8 cellular contexts compared by ENCODE assay signal in the genomic region with DNA sequence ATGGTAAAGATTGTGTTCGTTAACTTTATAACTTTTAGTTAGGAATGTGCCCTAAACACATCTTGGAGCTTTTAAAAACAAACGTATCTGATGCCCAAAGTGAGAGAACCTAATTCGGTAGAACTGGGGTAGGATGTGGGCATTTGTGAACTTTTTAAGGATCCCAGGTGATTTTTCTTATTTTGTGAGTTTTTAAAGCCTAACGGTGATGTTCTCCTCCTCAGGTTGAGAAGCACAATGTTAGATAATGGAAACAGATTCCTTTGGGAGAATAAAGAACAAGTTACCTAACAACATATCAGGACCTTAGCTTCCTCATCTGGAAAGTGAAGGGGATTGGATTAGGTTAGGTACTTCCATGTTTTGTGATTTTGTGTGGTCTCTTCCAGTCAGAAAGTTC. TPM values are rescaled to one million over a fixed set of nuclear protein-coding genes. Genes with fewer than 3 reads are reported as not detected.
DNase-seq lines count a peak whose midpoint lies in the region; ATAC-seq and TF ChIP-seq lines count a peak whose summit lies in the region.

No MANE protein-coding gene starts in this region.

- H3K27ac ChIP-seq in left ventricle myocardium inferior (replicated peaks) (peak overlapping the region; percentile 90), coronary artery (peak overlapping the region; percentile 80 to 92), vagina (peak overlapping the region; percentile 87)

- H3K9me3 ChIP-seq in left ventricle myocardium inferior (replicated peaks) (no peaks in the 10 kb centered on the region), mucosa of descending colon (no peaks in the 10 kb centered on the region), vagina (no peaks in the 10 kb centered on the region)

- DNase-seq in left ventricle myocardium inferior (no peak), left ventricle myocardium superior (no peak), coronary artery (ENCODE audit: low spot score) (no peak), mucosa of descending colon (no peak), vagina (ENCODE audit: extremely low spot score in 2 of 2) (no peak), medulla oblongata (ENCODE audit: extremely low spot score) (no peak), H4 (ENCODE audit: low spot score) (no peak), SHP77 treated with DMSO at 0.1 percent for 48 hours (lab: John Stamatoyannopoulos, UW) (no peak)

- H3K27me3 ChIP-seq in left ventricle myocardium inferior (ENCODE audit: low read depth) (no peaks in the 10 kb centered on the region), vagina (no peaks in the 10 kb centered on the region)

- H3K4me3 ChIP-seq in left ventricle myocardium inferior (peak overlapping the region; percentile 94), coronary artery (peak overlapping the region; percentile 89), mucosa of descending colon (peak overlapping the region; percentile 93), vagina (peak overlapping the region; percentile 90 to 96)

- ATAC-seq in left ventricle myocardium superior (no peak), mucosa of descending colon (no peak)

- no peak for TF ChIP-seq POLR2A in vagina (IDR thresholded peaks at IDR 0.05)

- peaks cover 51% of the 10 kb centered on the region for H3K36me3 ChIP-seq in left ventricle myocardium inferior
- H3K36me3 ChIP-seq in mucosa of descending colon (ENCODE audit: low read depth) = no peaks in the 10 kb centered on the region
- H3K36me3 ChIP-seq in vagina = peaks cover 0 to 29% of the 10 kb centered on the region in 2 donors

- TF ChIP-seq CTCF in left ventricle myocardium inferior (IDR thresholded peaks at IDR 0.05; ENCODE audit: borderline replicate concordance) (no peak), coronary artery (IDR thresholded peaks at IDR 0.05) (no peak), mucosa of descending colon (IDR thresholded peaks at IDR 0.05) (no peak), vagina (IDR thresholded peaks at IDR 0.05) (no peak)

- intact Hi-C loops in left ventricle myocardium inferior (cut with micrococcal nuclease) (no loop called here), left ventricle myocardium superior (cut with micrococcal nuclease) (no loop called here), mucosa of descending colon (cut with DNase I, micrococcal nuclease) (no loop called here), vagina (cut with DNase I) (no loop called here)

- H3K4me1 ChIP-seq in left ventricle myocardium inferior = peaks cover 52% of the 10 kb centered on the region
- peaks cover 22% of the 10 kb centered on the region for H3K4me1 ChIP-seq in mucosa of descending colon (ENCODE audit: low read depth)
- H3K4me1 ChIP-seq in vagina = peaks cover 24% of the 10 kb centered on the region

RNA-seq across cellular contexts. Expression of gene SAP30BP, which starts 0.7 kb away (rescaled TPM):
- total RNA-seq in left ventricle myocardium inferior = 47.2 TPM
- total RNA-seq in left ventricle myocardium superior = 47.8 TPM
- 10 to 100 TPM; 76.5 to 83.8 (median 76.9) TPM for total RNA-seq in mucosa of descending colon
- 79.1 TPM for total RNA-seq in vagina
- 107 and 135 TPM in 2 replicates for total RNA-seq in H4 (2014; rRNA removed; shearing (Covaris generic))

RNA-seq across cellular contexts. Expression of gene RECQL5, which starts 0.9 kb away (rescaled TPM):
- 17.3 TPM for total RNA-seq in left ventricle myocardium inferior
- total RNA-seq in left ventricle myocardium superior = 14.3 TPM
- total RNA-seq in mucosa of descending colon = 10 to 100 TPM; 29.3 to 41.9 (median 30.1) TPM
- total RNA-seq in vagina = 44.0 TPM
- total RNA-seq in H4 (2014; rRNA removed; shearing (Covaris generic)) = 6.4 and 14.3 TPM in 2 replicates

RNA-seq across cellular contexts. Expression of gene SMIM5, which starts 34.6 kb away (rescaled TPM):
- total RNA-seq in left ventricle myocardium inferior (14.0 TPM), left ventricle myocardium superior (15.8 TPM), mucosa of descending colon (10 to 100 TPM; 20.7 to 41.6 (median 27.5) TPM), vagina (2.2 TPM)
- not detected in 2 replicates for total RNA-seq in H4 (2014; rRNA removed; shearing (Covaris generic))

RNA-seq across cellular contexts. Expression of gene ITGB4, which starts 53.4 kb away (rescaled TPM):
- 10.6 TPM for total RNA-seq in left ventricle myocardium inferior
- total RNA-seq in left ventricle myocardium superior = 8.8 TPM
- 100 to 1,000 TPM; 153 to 307 (median 246) TPM for total RNA-seq in mucosa of descending colon
- 169 TPM for total RNA-seq in vagina
- 0.15 and 0.35 TPM in 2 replicates for total RNA-seq in H4 (2014; rRNA removed; shearing (Covaris generic))
